In the genomic region with DNA sequence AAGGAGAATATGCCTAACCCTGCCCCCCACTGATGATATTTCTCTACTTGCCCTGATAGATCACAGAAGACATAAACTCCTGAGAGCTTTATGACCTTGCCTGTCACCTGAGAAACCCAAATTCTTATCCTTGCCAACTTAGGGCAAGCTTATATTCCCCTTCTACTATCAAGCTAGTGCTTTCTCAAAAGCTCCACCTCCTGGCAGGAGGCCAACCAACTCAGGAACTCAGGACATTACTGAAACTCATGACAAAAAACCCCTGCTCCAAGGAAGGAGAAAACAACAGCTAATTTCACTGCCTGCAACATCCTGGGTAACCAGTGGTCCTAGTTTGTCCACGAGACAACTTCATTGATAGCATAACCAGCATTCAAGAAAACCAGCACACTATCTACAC, we compare ENCODE assay signal across 25 cellular contexts.
"Had no signal": no experiment of that assay in that cellular context is flagged by ENCODE, and none has a peak within 500 bp of the region (broad histone marks: within the 10 kb centered on the region; RNA-seq: fewer than 3 reads in every experiment).

No MANE protein-coding gene starts in this region.

- H3K9me3 ChIP-seq: gastrocnemius medialis, right lobe of liver, testis, tibial artery, uterus had no signal

- ATAC-seq: gastrocnemius medialis; heart left ventricle; left cardiac atrium; left lung; naive thymus-derived CD4-positive, alpha-beta T cell; right lobe of liver; stimulated activated effector memory CD8-positive, alpha-beta T cell treated with anti-CD3 and anti-CD28 coated beads, Interleukin-12 subunit alpha, Interleukin-12 subunit beta, amount 100 ng/mL, for 72 hours; stimulated activated naive CD8-positive, alpha-beta T cell treated with anti-CD3 and anti-CD28 coated beads, Interleukin-15, Interleukin-2, amounts not matched to agents 100 U/mL and 50 U/mL, for 24 hours had no signal

- DNase-seq: dorsolateral prefrontal cortex; effector CD4-positive, alpha-beta T cell; foreskin fibroblast; gastrocnemius medialis; heart left ventricle; left cardiac atrium; left lung; mesendoderm; midbrain; naive thymus-derived CD4-positive, alpha-beta T cell; right lobe of liver; stimulated activated CD4-positive, alpha-beta T cell treated with anti-CD3 and anti-CD28 coated beads, Interleukin-2, amount 100 ng/mL, for 24 hours; stimulated activated CD4-positive, alpha-beta T cell treated with anti-CD3 and anti-CD28 coated beads, Interleukin-4, amount 100 ng/mL, for 24 hours; stimulated activated naive CD8-positive, alpha-beta T cell treated with anti-CD3 and anti-CD28 coated beads, Interleukin-15, Interleukin-2, amounts not matched to agents 100 U/mL and 50 U/mL, for 24 hours; substantia nigra; testis; tibial artery; uterus had no signal

- H2AFZ ChIP-seq: hepatocyte, parathyroid adenoma had no signal

- H3K36me3 ChIP-seq: gastrocnemius medialis, heart left ventricle, left lung, neural progenitor cell, right lobe of liver, tibial artery, uterus had no signal

- H3K4me3 ChIP-seq: dorsolateral prefrontal cortex, gastrocnemius medialis, heart left ventricle, hepatocyte, left lung, neural progenitor cell, right lobe of liver, testis, tibial artery, uterus had no signal

- H3K4me1 ChIP-seq: gastrocnemius medialis, heart left ventricle, left lung, neural progenitor cell, parathyroid adenoma, right lobe of liver, testis, tibial artery, uterus had no signal

- H3K27ac ChIP-seq: dorsolateral prefrontal cortex, gastrocnemius medialis, heart left ventricle, hepatocyte, left lung, neural progenitor cell, parathyroid adenoma, right lobe of liver, testis, tibial artery, uterus had no signal

- H3K4me1 Mint-ChIP-seq: naive thymus-derived CD4-positive, alpha-beta T cell; neural progenitor cell; stimulated activated effector memory CD8-positive, alpha-beta T cell treated with anti-CD3 and anti-CD28 coated beads, Interleukin-12 subunit alpha, Interleukin-12 subunit beta, amount 100 ng/mL, for 72 hours had no signal

- H3K9ac ChIP-seq: neural progenitor cell, parathyroid adenoma had no signal

- H3K79me2 ChIP-seq: hepatocyte, parathyroid adenoma had no signal

- H3K27ac Mint-ChIP-seq: nephron; neural progenitor cell; progenitor cell of endocrine pancreas; stimulated activated effector memory CD8-positive, alpha-beta T cell treated with anti-CD3 and anti-CD28 coated beads, Interleukin-12 subunit alpha, Interleukin-12 subunit beta, amount 100 ng/mL, for 72 hours; type B pancreatic cell had no signal

- H3K36me3 Mint-ChIP-seq: naive thymus-derived CD4-positive, alpha-beta T cell; neural progenitor cell; stimulated activated effector memory CD8-positive, alpha-beta T cell treated with anti-CD3 and anti-CD28 coated beads, Interleukin-12 subunit alpha, Interleukin-12 subunit beta, amount 100 ng/mL, for 72 hours; type B pancreatic cell had no signal

- H3K4me3 Mint-ChIP-seq: naive thymus-derived CD4-positive, alpha-beta T cell; nephron; neural progenitor cell; stimulated activated effector memory CD8-positive, alpha-beta T cell treated with anti-CD3 and anti-CD28 coated beads, Interleukin-12 subunit alpha, Interleukin-12 subunit beta, amount 100 ng/mL, for 72 hours; type B pancreatic cell had no signal

- H3K27me3 Mint-ChIP-seq: progenitor cell of endocrine pancreas, type B pancreatic cell had no signal

- H3K4me2 ChIP-seq: hepatocyte, neural progenitor cell had no signal

- H3K27me3 ChIP-seq: dorsolateral prefrontal cortex, gastrocnemius medialis, heart left ventricle, hepatocyte, left lung, neural progenitor cell, right lobe of liver, testis, tibial artery, uterus had no signal
